18 cellular contexts compared by ENCODE assay signal in the genomic region with DNA sequence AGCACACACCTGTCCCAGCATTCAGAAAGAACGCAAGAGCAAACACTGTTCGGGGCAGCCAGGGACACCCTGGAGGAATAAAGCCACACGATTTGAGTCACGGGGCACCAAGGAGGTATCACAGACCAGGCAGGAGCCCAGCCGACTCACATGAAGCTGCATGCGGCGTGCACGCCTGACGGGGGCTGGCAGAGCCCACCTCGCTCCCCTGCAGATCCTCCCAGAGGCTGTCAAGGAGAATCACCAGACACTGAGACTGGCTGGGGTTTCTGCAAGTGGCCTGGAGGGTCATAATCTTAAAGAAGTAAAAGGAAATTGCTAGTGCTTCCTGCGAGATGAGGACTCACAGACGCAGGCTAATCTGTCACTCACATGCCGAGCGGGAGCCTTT.
DNase-seq lines count a peak whose midpoint lies in the region; ATAC-seq and TF ChIP-seq lines count a peak whose summit lies in the region.
"Had no signal": no experiment of that assay in that cellular context is flagged by ENCODE, and none has a peak within 500 bp of the region (broad histone marks: within the 10 kb centered on the region; RNA-seq: fewer than 3 reads in every experiment).

No MANE protein-coding gene starts in this region.

- peak; percentile 11 for TF ChIP-seq RAD21 in neural cell (conservative IDR thresholded peaks at IDR 0.05)

- no peak overlapping the region for H2BK20ac ChIP-seq in H9 (ENCODE audit: low read depth, low read length, poor library complexity, severe bottlenecking)

- H3K9ac ChIP-seq in H9 (ENCODE audit: extremely low read depth, insufficient read length, low read length) (no peak overlapping the region), endocrine pancreas (ENCODE audit: control insufficient read depth, insufficient read depth, low read length) (peak overlapping the region; percentile 32), neural cell (ENCODE audit: low read length) (peak overlapping the region; percentile 23)

- no peak overlapping the region for H3K4me3 Mint-ChIP-seq in H9
- H3K4me3 Mint-ChIP-seq: B cell; CD4-positive, alpha-beta memory T cell; GM23338 had no signal

- H4K20me1 ChIP-seq in H9 (ENCODE audit: control insufficient read depth, insufficient read depth, insufficient read length) (no peaks in the 10 kb centered on the region), neural cell (ENCODE audit: insufficient read depth) (no peaks in the 10 kb centered on the region)

- H4K8ac ChIP-seq in H9 (replicated peaks; ENCODE audit: insufficient read length, low read depth, low read length) = no peak overlapping the region

- H2BK5ac ChIP-seq in H9 (ENCODE audit: insufficient read length, low read length) = no peak overlapping the region

- H3K4me2 ChIP-seq in H9 (ENCODE audit: insufficient read depth, insufficient read length, low read length) = no peak overlapping the region
- H3K4me2 ChIP-seq in neural cell (ENCODE audit: low read length) = no peak overlapping the region
- H3K4me2 ChIP-seq: GM23338, PC-9 had no signal

- no peak overlapping the region for H3K4ac ChIP-seq in H9 (ENCODE audit: low read depth, low read length)

- no peak overlapping the region for H2BK12ac ChIP-seq in H9 (ENCODE audit: insufficient read length, low read depth, low read length)

- no peaks in the 10 kb centered on the region for H3K9me3 Mint-ChIP-seq in H9
- H3K9me3 Mint-ChIP-seq: CD4-positive, alpha-beta memory T cell had no signal

- TF ChIP-seq POLR2A in thyroid gland (IDR thresholded peaks at IDR 0.05) = no peak

- H3K27me3 Mint-ChIP-seq in H9 (ENCODE audit: low read depth) = no peaks in the 10 kb centered on the region; the same call in 1 of the 2 replicates
- H3K27me3 Mint-ChIP-seq: B cell had no signal

- no peaks in the 10 kb centered on the region for H3K36me3 ChIP-seq in endocrine pancreas (ENCODE audit: control insufficient read depth, insufficient read depth, low read length)
- no peaks in the 10 kb centered on the region for H3K36me3 ChIP-seq in neural cell (ENCODE audit: insufficient read depth, low read length)
- H3K36me3 ChIP-seq in thyroid gland = no peaks in the 10 kb centered on the region

- TF ChIP-seq EP300 in neural cell (conservative IDR thresholded peaks at IDR 0.05; ENCODE audit: poor library complexity, severe bottlenecking) = no peak

- no peaks in the 10 kb centered on the region for H3K9me2 ChIP-seq in neural cell (ENCODE audit: insufficient read depth, low read length)

- H3K4me1 Mint-ChIP-seq in H9 = peaks cover 28 to 30% of the 10 kb centered on the region in 2 experiments
- H3K4me1 Mint-ChIP-seq: B cell; CD4-positive, alpha-beta memory T cell had no signal

- H3K79me1 ChIP-seq in H9 (ENCODE audit: insufficient read depth, low read depth, low read length, poor library complexity, severe bottlenecking) = no peaks in the 10 kb centered on the region

- H2AFZ ChIP-seq in H9 (ENCODE audit: low read length) (no peak overlapping the region), neural cell (ENCODE audit: low read depth, low read length) (no peak overlapping the region)
- H2AFZ ChIP-seq: GM23338, PC-9 had no signal

- TF ChIP-seq CTCF in H9 (conservative IDR thresholded peaks at IDR 0.05) (no peak), neural cell (IDR thresholded peaks at IDR 0.05; ENCODE audit: poor library complexity, severe bottlenecking) (no peak), thyroid gland (IDR thresholded peaks at IDR 0.05) (no peak)

- H3K4me1 ChIP-seq in H9 (ENCODE audit: insufficient read depth, low read length) (no peaks in the 10 kb centered on the region; the same call in 1 of the 2 replicates), endocrine pancreas (ENCODE audit: control insufficient read depth, insufficient read depth, low read length) (no peaks in the 10 kb centered on the region), thyroid gland (peaks cover 15 to 36% of the 10 kb centered on the region in 2 donors)

- no peak overlapping the region for H3K23ac ChIP-seq in H9 (ENCODE audit: insufficient read length, low read depth, low read length)

- H3K27me3 ChIP-seq in H9 (ENCODE audit: insufficient read depth, low read length) (no peaks in the 10 kb centered on the region), endocrine pancreas (ENCODE audit: control insufficient read depth, insufficient read depth, low read length) (no peaks in the 10 kb centered on the region), neural cell (ENCODE audit: insufficient read depth, low read depth, low read length) (no peaks in the 10 kb centered on the region), thyroid gland (no peaks in the 10 kb centered on the region)

- H2BK120ac ChIP-seq in H9 (ENCODE audit: low read depth, low read length, poor library complexity, severe bottlenecking) = no peak overlapping the region

- no peak overlapping the region for H4K91ac ChIP-seq in H9 (ENCODE audit: insufficient read length, low read depth, low read length)

- H3K56ac ChIP-seq in H9 (ENCODE audit: insufficient read length, low read depth, low read length) = no peak overlapping the region

- no peak for ATAC-seq in GM21786 (IDR thresholded peaks at IDR 0.05; ENCODE audit: unreplicated experiment)

- H3K14ac ChIP-seq in H9 (ENCODE audit: insufficient read depth, low read length) = 0 out of 2 replicates have a peak overlapping the region, but pooled peaks have one; percentile 18

- no peaks in the 10 kb centered on the region for H3F3A ChIP-seq in neural cell (ENCODE audit: insufficient read depth, low read length, poor library complexity, severe bottlenecking)

- H3K36me3 Mint-ChIP-seq in H9 (ENCODE audit: insufficient read depth in 1 of 3, low read depth in 3 of 3) = no peaks in the 10 kb centered on the region
- H3K36me3 Mint-ChIP-seq: CD4-positive, alpha-beta memory T cell had no signal

- H3K9me3 ChIP-seq in H9 (ENCODE audit: control insufficient read depth, low read depth, low read length) (no peaks in the 10 kb centered on the region), endocrine pancreas (ENCODE audit: control insufficient read depth, low read length) (no peaks in the 10 kb centered on the region), neural cell (ENCODE audit: low read length) (no peaks in the 10 kb centered on the region), thyroid gland (no peaks in the 10 kb centered on the region)

- WGBS in H9 (ENCODE audit: extremely low coverage, insufficient read length, low lambda C conversion rate) = no CpG with 5 or more reads among the region's 14 CpGs
- 18 to 28% methylated on average over 9 to 14 of the region's 14 CpGs for WGBS in thyroid gland, 2 donors

- H3K4me3 ChIP-seq in endocrine pancreas (ENCODE audit: control insufficient read depth, insufficient read depth, low read length) = no peak overlapping the region
- no peak overlapping the region for H3K4me3 ChIP-seq in neural cell (ENCODE audit: low read length)
- H3K4me3 ChIP-seq in thyroid gland (replicated peaks in 1 of 3) = no peak overlapping the region
- H3K4me3 ChIP-seq: GM23338, PC-9 had no signal

- no peak overlapping the region for H3T11ph ChIP-seq in H9 (ENCODE audit: low read length)

- H3K27ac ChIP-seq in H9 (ENCODE audit: insufficient read length, low read depth, low read length) (no peak overlapping the region), neural cell (ENCODE audit: low read length) (peak overlapping the region; percentile 5), thyroid gland (peak overlapping the region in 2 of 3 donors; percentile 53 to 62)
- H3K27ac ChIP-seq: HL-60, PC-9 had no signal

- H3K18ac ChIP-seq in H9 (ENCODE audit: insufficient read length, low read depth, low read length) = no peak overlapping the region

- intact Hi-C loops in thyroid gland (cut with DNase I) = no loop called here

- no peaks in the 10 kb centered on the region for H3K23me2 ChIP-seq in H9 (ENCODE audit: insufficient read length, low read depth, low read length, poor library complexity, severe bottlenecking)

- DNase-seq in H9 = no peak
- DNase-seq in thyroid gland = peak; percentile 19 to 52
- no peak for DNase-seq in SKM-1 treated with dmso at 0.1 percent for 144 hours (lab: John Stamatoyannopoulos, UW; ENCODE audit: unreplicated experiment)
- no peak for DNase-seq in glomerular visceral epithelial cell (ENCODE audit: extremely low spot score)
- DNase-seq: CD4-positive, alpha-beta memory T cell; DMS79; NCI-H1105; NCI-H187; NCI-H2171; NCI-H510A; NCI-H82; PC-9 had no signal

- no peak overlapping the region for H4K5ac ChIP-seq in H9 (ENCODE audit: insufficient read length, low read depth, low read length)

- no peak overlapping the region for H2BK15ac ChIP-seq in H9 (ENCODE audit: low read depth, low read length)

- no peak overlapping the region for H2AK5ac ChIP-seq in H9 (ENCODE audit: insufficient read length, low read length)

- H3K27ac Mint-ChIP-seq in H9 = peak overlapping the region; percentile 12 to 69 (median 31); a peak in 4 of 7 replicates
- H3K27ac Mint-ChIP-seq: B cell; CD4-positive, alpha-beta memory T cell; GM23338 had no signal

- H3K79me2 ChIP-seq in H9 (ENCODE audit: insufficient read depth, low read length) (no peaks in the 10 kb centered on the region), neural cell (replicated peaks; ENCODE audit: insufficient read depth, low read length) (no peaks in the 10 kb centered on the region)

TF ChIP-seq in neural cell, 6 proteins besides CTCF, POLR2A, EP300 and RAD21 (continues in another document):
- TF ChIP-seq POLR2AphosphoS5 (IDR thresholded peaks at IDR 0.05) (no peak), MXI1 (conservative IDR thresholded peaks at IDR 0.05; ENCODE audit: poor library complexity, severe bottlenecking) (no peak)

Comparison
In these comparisons a context has a peak if more than half of its experiments do, and no peak if none do; other contexts are left out.
1. DNase-seq: peak in thyroid gland (2 of 2); none in H9 (single experiment), SKM-1 treated with dmso at 0.1 percent for 144 hours (single experiment) and glomerular visceral epithelial cell (single experiment).